ENCODE assay signal across 8 cellular contexts in the genomic region with DNA sequence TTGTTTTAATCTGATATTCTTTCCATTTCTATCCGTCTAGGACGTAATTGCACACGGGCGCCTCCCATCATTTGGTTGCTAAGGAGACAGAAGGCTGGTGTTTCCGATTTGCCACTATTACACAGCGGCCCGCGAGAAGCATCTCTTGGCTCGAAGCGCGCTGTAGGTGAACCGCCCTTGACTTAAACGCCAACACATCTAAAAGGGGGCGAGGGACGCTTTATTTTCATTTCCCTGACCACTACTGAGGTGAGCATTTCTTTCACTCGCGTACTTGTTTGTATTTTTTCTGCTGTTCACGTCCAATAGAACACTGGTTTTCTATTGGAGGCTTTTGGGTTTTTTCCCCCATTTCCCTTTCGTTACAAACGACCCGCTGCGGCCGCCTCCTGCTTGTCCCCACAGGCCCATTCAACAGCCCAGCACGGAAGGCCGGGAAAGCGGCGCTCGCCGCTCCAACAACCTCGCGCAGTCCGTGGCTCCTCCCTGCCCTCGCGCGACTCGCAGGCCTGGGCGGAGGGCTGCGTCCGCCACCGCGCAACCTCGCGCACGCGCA. TPM values are rescaled to one million over a fixed set of nuclear protein-coding genes. Genes with fewer than 3 reads are reported as not detected.
DNase-seq lines count a peak whose midpoint lies in the region; ATAC-seq and TF ChIP-seq lines count a peak whose summit lies in the region.

No MANE protein-coding gene starts in this region.

- ATAC-seq in GM18520 (IDR thresholded peaks at IDR 0.05; ENCODE audit: unreplicated experiment) (peak; percentile 21), HG03025 (IDR thresholded peaks at IDR 0.05; ENCODE audit: low FRiP score, unreplicated experiment) (peak; percentile 58), left lung (peak; percentile 82)

- DNase-seq in A673 (ENCODE audit: low spot score) (peak; percentile 83), NCI-H2171 (lab: John Stamatoyannopoulos, UW) (peak; percentile 73), left lung (peak; percentile 70 to 78)
- peak in 3 of 4 experiments; percentile 20 to 34 (median 22) for DNase-seq in activated CD4-positive, CD25-positive, alpha-beta regulatory T cell (lab: John Stamatoyannopoulos, UW)
- DNase-seq in stimulated activated CD4-positive, alpha-beta T cell treated with anti-CD3 and anti-CD28 coated beads, Interleukin-4, amount 100 ng/mL, for 24 hours, result peak; percentile 68

- H3K9me3 ChIP-seq in A673 (ENCODE audit: low read depth, low read length, poor library complexity, severe bottlenecking), result no peaks in the 10 kb centered on the region
- H3K9me3 ChIP-seq in left lung, result no peaks in the 10 kb centered on the region

- H3K27ac ChIP-seq in A673 (ENCODE audit: low read depth, low read length, poor library complexity, severe bottlenecking) (peak overlapping the region; percentile 83), cingulate gyrus (ENCODE audit: low read depth, low read length) (peak overlapping the region; percentile 97), left lung (peak overlapping the region; percentile 94 to 97)

- intact Hi-C loops in A673 (cut with micrococcal nuclease; ENCODE audit: unreplicated experiment) (no loop called here), left lung (cut with DNase I) (no loop called here)

- H3K4me3 ChIP-seq in A673 (ENCODE audit: low read depth, low read length, poor library complexity, severe bottlenecking) (peak overlapping the region; percentile 58), left lung (peak overlapping the region; percentile 47 to 89)

- BruUV-seq in A673 (replicated peaks; lab: Mats Ljungman, UMichigan), result TSS peak; percentile 85

- H3K4me1 ChIP-seq in A673 (ENCODE audit: insufficient read depth, low read length, poor library complexity, severe bottlenecking), result peaks cover 26% of the 10 kb centered on the region
- H3K4me1 ChIP-seq in left lung, result peaks cover 14 to 41% of the 10 kb centered on the region in 2 donors

- H3K36me3 ChIP-seq in A673 (ENCODE audit: insufficient read depth, low read length, poor library complexity, severe bottlenecking) (no peaks in the 10 kb centered on the region), left lung (no peaks in the 10 kb centered on the region)

- CTCF ChIA-PET in A673 (lab: Charles Lee), result interaction anchor here (0.5 to 1.5 kb wide), 2 partner anchors 14 to 398 kb away, joined by 4 to 6 read pairs; partner anchors contain the start of gene MYLK4

- no peak for TF ChIP-seq CTCF in A673 (conservative IDR thresholded peaks at IDR 0.05; ENCODE audit: low read depth, low read length)
- no peak for TF ChIP-seq CTCF in left lung (IDR thresholded peaks at IDR 0.05)

- H3K27me3 ChIP-seq in A673 (replicated peaks; ENCODE audit: insufficient read depth, low read depth, low read length, poor library complexity) (no peaks in the 10 kb centered on the region), left lung (no peaks in the 10 kb centered on the region)

- POLR2A ChIA-PET in A673 (lab: Charles Lee; ENCODE audit: low non-redundant PET), result interaction anchor here (0.6 kb wide), 1 partner anchor 168 kb away, joined by 6 read pairs; no protein-coding TSS in a partner anchor

RNA-seq across cellular contexts. Expression of gene WRNIP1, which starts 0.5 kb away (rescaled TPM):
- 48.9 and 49.3 TPM in 2 replicates for total RNA-seq in A673 (2021)
- total RNA-seq in left lung, result 10 to 100 TPM; 34.9 to 37.4 TPM

RNA-seq across cellular contexts. Expression of gene MYLK4, which starts 14.0 kb away (rescaled TPM):
- 0.13 and 0.39 TPM in 2 replicates for total RNA-seq in A673 (2021)
- 1 to 10 TPM in 1 of 2 donors, under 1 TPM in 1; 0.52 to 1.2 TPM for total RNA-seq in left lung

Comparison
In these comparisons a context has a peak if more than half of its experiments do, and no peak if none do; other contexts are left out.
1. Peak in every context shown above with its lines: DNase-seq, ATAC-seq, H3K4me3 ChIP-seq and H3K27ac ChIP-seq.
2. DNase-seq: peak in every context shown above with its lines; median percentile 83 in A673; 74 in left lung; 73 in NCI-H2171; 68 in stimulated activated CD4-positive, alpha-beta T cell treated with anti-CD3 and anti-CD28 coated beads, Interleukin-4, amount 100 ng/mL, for 24 hours; 22 in activated CD4-positive, CD25-positive, alpha-beta regulatory T cell.
3. ATAC-seq: peak in every context shown above with its lines; median percentile 82 in left lung; 58 in HG03025; 21 in GM18520.